In genomic region chr2:98734823-98735260, GRCh38 we compare ENCODE assay signal across 1 cellular context.
TF ChIP-seq lines count a peak whose summit lies in the region.

No MANE protein-coding gene starts in this region.

TF ChIP-seq in HepG2, 621 proteins besides CTCF, POLR2A, EP300 and RAD21 (continued from another document and continues in another):
- no peak for TF ChIP-seq ZNF446 (CRISPR knock-in tag; IDR thresholded peaks at IDR 0.05)
- TF ChIP-seq RCOR2 (CRISPR knock-in tag; IDR thresholded peaks at IDR 0.05), result peak; percentile 99
- no peak for TF ChIP-seq ZNF678 (CRISPR knock-in tag; IDR thresholded peaks at IDR 0.05)
- TF ChIP-seq, protein P1, sequence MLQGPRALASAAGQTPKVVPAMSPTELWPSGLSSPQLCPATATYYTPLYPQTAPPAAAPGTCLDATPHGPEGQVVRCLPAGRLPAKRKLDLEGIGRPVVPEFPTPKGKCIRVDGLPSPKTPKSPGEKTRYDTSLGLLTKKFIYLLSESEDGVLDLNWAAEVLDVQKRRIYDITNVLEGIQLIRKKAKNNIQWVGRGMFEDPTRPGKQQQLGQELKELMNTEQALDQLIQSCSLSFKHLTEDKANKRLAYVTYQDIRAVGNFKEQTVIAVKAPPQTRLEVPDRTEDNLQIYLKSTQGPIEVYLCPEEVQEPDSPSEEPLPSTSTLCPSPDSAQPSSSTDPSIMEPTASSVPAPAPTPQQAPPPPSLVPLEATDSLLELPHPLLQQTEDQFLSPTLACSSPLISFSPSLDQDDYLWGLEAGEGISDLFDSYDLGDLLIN (CRISPR knock-in tag; IDR thresholded peaks at IDR 0.05; ENCODE audit: borderline replicate concordance), result no peak
- no peak for TF ChIP-seq ZSCAN25 (CRISPR knock-in tag; IDR thresholded peaks at IDR 0.05)
- TF ChIP-seq ZBTB7B (CRISPR knock-in tag; IDR thresholded peaks at IDR 0.05), result peak; percentile 56; the same call in 1 of the 2 replicates
- TF ChIP-seq ZNF569 (CRISPR knock-in tag; IDR thresholded peaks at IDR 0.05; ENCODE audit: borderline replicate concordance), result no peak
- no peak for TF ChIP-seq KDM5A (IDR thresholded peaks at IDR 0.05; ENCODE audit: borderline replicate concordance, low read length)
- TF ChIP-seq WIZ (CRISPR knock-in tag; IDR thresholded peaks at IDR 0.05), result no peak
- TF ChIP-seq, protein P2, sequence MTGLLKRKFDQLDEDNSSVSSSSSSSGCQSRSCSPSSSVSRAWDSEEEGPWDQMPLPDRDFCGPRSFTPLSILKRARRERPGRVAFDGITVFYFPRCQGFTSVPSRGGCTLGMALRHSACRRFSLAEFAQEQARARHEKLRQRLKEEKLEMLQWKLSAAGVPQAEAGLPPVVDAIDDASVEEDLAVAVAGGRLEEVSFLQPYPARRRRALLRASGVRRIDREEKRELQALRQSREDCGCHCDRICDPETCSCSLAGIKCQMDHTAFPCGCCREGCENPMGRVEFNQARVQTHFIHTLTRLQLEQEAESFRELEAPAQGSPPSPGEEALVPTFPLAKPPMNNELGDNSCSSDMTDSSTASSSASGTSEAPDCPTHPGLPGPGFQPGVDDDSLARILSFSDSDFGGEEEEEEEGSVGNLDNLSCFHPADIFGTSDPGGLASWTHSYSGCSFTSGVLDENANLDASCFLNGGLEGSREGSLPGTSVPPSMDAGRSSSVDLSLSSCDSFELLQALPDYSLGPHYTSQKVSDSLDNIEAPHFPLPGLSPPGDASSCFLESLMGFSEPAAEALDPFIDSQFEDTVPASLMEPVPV (CRISPR knock-in tag; IDR thresholded peaks at IDR 0.05), result no peak
- TF ChIP-seq MEIS1 (CRISPR knock-in tag; IDR thresholded peaks at IDR 0.05; ENCODE audit: borderline replicate concordance), result no peak
- TF ChIP-seq ZNF292 (CRISPR knock-in tag; IDR thresholded peaks at IDR 0.05; ENCODE audit: borderline replicate concordance, low read depth), result no peak
- TF ChIP-seq NFKB2 (CRISPR knock-in tag; IDR thresholded peaks at IDR 0.05; ENCODE audit: borderline replicate concordance), result no peak
- TF ChIP-seq MATR3 (CRISPR knock-in tag; IDR thresholded peaks at IDR 0.05), result no peak
- no peak for TF ChIP-seq HMGA1 (CRISPR knock-in tag; conservative IDR thresholded peaks at IDR 0.05)
- TF ChIP-seq ZNF891 (CRISPR knock-in tag; IDR thresholded peaks at IDR 0.05), result no peak
- TF ChIP-seq RXRA (CRISPR knock-in tag; IDR thresholded peaks at IDR 0.05), result peak; percentile 66; the same call in 1 of the 2 replicates
- TF ChIP-seq DZIP1 (CRISPR knock-in tag; IDR thresholded peaks at IDR 0.05), result no peak
- TF ChIP-seq ZNF543 (CRISPR knock-in tag; IDR thresholded peaks at IDR 0.05), result no peak
- no peak for TF ChIP-seq SYNCRIP (IDR thresholded peaks at IDR 0.05; ENCODE audit: insufficient read depth, low read depth, low read length)
- TF ChIP-seq, protein P3, sequence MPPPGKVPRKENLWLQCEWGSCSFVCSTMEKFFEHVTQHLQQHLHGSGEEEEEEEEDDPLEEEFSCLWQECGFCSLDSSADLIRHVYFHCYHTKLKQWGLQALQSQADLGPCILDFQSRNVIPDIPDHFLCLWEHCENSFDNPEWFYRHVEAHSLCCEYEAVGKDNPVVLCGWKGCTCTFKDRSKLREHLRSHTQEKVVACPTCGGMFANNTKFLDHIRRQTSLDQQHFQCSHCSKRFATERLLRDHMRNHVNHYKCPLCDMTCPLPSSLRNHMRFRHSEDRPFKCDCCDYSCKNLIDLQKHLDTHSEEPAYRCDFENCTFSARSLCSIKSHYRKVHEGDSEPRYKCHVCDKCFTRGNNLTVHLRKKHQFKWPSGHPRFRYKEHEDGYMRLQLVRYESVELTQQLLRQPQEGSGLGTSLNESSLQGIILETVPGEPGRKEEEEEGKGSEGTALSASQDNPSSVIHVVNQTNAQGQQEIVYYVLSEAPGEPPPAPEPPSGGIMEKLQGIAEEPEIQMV (CRISPR knock-in tag; IDR thresholded peaks at IDR 0.05; ENCODE audit: low read depth), result no peak
- no peak for TF ChIP-seq MAFG (CRISPR knock-in tag; IDR thresholded peaks at IDR 0.05)
- no peak for TF ChIP-seq E2F5 (CRISPR knock-in tag; conservative IDR thresholded peaks at IDR 0.05)
- TF ChIP-seq TERF1 (CRISPR knock-in tag; IDR thresholded peaks at IDR 0.05), result no peak
- TF ChIP-seq KLF15 (CRISPR knock-in tag; IDR thresholded peaks at IDR 0.05; ENCODE audit: borderline replicate concordance), result no peak
- TF ChIP-seq TAF1 (CRISPR knock-in tag; IDR thresholded peaks at IDR 0.05), result no peak; the same call in 1 of the 2 replicates
- no peak for TF ChIP-seq ZNF780A (CRISPR knock-in tag; IDR thresholded peaks at IDR 0.05)
- TF ChIP-seq ZNF816 (CRISPR knock-in tag; IDR thresholded peaks at IDR 0.05; ENCODE audit: borderline replicate concordance), result no peak
- 0 out of 2 replicates have a peak, but pooled peaks have one; percentile 32 for TF ChIP-seq BRD4 (CRISPR knock-in tag; IDR thresholded peaks at IDR 0.05)
- TF ChIP-seq, protein P4, sequence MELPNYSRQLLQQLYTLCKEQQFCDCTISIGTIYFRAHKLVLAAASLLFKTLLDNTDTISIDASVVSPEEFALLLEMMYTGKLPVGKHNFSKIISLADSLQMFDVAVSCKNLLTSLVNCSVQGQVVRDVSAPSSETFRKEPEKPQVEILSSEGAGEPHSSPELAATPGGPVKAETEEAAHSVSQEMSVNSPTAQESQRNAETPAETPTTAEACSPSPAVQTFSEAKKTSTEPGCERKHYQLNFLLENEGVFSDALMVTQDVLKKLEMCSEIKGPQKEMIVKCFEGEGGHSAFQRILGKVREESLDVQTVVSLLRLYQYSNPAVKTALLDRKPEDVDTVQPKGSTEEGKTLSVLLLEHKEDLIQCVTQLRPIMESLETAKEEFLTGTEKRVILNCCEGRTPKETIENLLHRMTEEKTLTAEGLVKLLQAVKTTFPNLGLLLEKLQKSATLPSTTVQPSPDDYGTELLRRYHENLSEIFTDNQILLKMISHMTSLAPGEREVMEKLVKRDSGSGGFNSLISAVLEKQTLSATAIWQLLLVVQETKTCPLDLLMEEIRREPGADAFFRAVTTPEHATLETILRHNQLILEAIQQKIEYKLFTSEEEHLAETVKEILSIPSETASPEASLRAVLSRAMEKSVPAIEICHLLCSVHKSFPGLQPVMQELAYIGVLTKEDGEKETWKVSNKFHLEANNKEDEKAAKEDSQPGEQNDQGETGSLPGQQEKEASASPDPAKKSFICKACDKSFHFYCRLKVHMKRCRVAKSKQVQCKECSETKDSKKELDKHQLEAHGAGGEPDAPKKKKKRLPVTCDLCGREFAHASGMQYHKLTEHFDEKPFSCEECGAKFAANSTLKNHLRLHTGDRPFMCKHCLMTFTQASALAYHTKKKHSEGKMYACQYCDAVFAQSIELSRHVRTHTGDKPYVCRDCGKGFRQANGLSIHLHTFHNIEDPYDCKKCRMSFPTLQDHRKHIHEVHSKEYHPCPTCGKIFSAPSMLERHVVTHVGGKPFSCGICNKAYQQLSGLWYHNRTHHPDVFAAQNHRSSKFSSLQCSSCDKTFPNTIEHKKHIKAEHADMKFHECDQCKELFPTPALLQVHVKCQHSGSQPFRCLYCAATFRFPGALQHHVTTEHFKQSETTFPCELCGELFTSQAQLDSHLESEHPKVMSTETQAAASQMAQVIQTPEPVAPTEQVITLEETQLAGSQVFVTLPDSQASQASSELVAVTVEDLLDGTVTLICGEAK (IDR thresholded peaks at IDR 0.05), result no peak
- TF ChIP-seq, protein P4 (CRISPR knock-in tag; IDR thresholded peaks at IDR 0.05), result no peak
- no peak for TF ChIP-seq ZBTB14 (CRISPR knock-in tag; IDR thresholded peaks at IDR 0.05)
- TF ChIP-seq, protein P5, sequence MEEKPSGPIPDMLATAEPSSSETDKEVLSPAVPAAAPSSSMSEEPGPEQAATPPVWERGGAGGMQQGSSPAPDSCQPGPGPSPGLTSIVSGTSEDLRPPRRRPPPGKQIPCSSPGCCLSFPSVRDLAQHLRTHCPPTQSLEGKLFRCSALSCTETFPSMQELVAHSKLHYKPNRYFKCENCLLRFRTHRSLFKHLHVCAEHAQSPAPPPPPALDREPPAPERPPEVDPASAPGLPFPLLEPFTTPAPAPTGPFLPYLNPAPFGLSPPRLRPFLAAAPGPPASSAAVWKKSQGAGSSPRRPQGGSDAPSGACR (CRISPR knock-in tag; IDR thresholded peaks at IDR 0.05), result no peak
- no peak for TF ChIP-seq ZNF274 (CRISPR knock-in tag; IDR thresholded peaks at IDR 0.05)
- TF ChIP-seq MBNL3 (CRISPR knock-in tag; conservative IDR thresholded peaks at IDR 0.05), result no peak
